Comparison of ENCODE assay signal across 3 cellular contexts in the genomic region with DNA sequence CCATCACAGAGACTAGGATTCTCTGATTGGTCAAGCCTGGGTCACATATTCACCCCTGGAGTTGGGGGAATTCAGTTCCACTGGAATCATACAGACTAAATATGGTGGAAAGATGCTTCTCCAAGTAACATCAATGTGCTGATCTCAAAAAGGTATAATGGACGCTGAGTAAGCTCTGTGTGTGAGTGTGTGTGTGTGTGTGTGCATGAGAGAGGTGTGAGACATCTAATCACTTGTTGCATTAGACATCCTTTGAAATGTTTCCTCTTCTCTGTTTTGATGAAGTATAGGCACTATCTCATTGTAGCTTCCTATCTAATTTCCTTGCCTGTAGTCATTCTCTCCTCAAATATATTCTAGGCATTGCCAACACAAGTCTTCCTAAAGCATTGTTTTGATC.
"Had no signal": no experiment of that assay in that cellular context is flagged by ENCODE, and none has a peak within 500 bp of the region (broad histone marks: within the 10 kb centered on the region; RNA-seq: fewer than 3 reads in every experiment).

No MANE protein-coding gene starts in this region.

- H3K4me3 ChIP-seq: GM12878 had no signal

- DNase-seq: GDM1, GF-D8 had no signal
